Comparison of ENCODE assay signal across 27 cellular contexts in the genomic region with DNA sequence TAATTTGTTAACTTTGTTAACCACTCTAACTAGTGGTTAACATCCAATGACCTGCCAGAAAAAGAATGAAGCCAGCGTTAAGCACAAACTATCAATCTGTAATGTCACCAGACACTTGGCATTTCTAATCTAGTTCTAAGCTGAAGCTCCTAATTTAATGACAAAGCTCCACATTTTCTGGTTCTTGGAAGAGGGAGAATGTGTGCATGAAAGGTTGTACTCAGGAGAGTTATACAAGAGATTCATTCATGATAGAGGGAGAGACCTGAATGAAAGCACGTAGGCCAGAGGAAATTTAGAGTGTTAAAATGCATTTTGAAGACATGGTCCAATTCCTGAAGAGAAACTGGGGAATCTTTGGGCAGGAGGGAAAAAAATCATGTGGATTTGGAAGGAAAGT.
"Had no signal": no experiment of that assay in that cellular context is flagged by ENCODE, and none has a peak within 500 bp of the region (broad histone marks: within the 10 kb centered on the region; RNA-seq: fewer than 3 reads in every experiment).

No MANE protein-coding gene starts in this region.

- FAIRE-seq: colon, endometrium, keratinocyte had no signal

- H3K27ac ChIP-seq: coronary artery, dorsolateral prefrontal cortex, epithelial cell of prostate, esophagus squamous epithelium, gastrocnemius medialis, heart right ventricle, left lung, lower lobe of right lung had no signal

- H3K4me3 ChIP-seq: coronary artery, dorsolateral prefrontal cortex, esophagus squamous epithelium, gastrocnemius medialis, heart right ventricle, left lung, lower lobe of right lung, mucosa of descending colon had no signal

- H3K4me1 ChIP-seq: gastrocnemius medialis had no signal

- H3K27me3 ChIP-seq: dorsolateral prefrontal cortex, esophagus squamous epithelium, gastrocnemius medialis, heart right ventricle, left lung had no signal

- H3K9me3 ChIP-seq: esophagus squamous epithelium, gastrocnemius medialis, heart right ventricle, left lung, lower lobe of right lung, mucosa of descending colon had no signal

- DNase-seq: dermis blood vessel endothelial cell; dorsolateral prefrontal cortex; effector CD8-positive, alpha-beta T cell; effector memory CD8-positive, alpha-beta T cell; endodermal cell; erythroblast; esophagus squamous epithelium; foreskin fibroblast; foreskin melanocyte; gastrocnemius medialis; glutamatergic neuron; head of caudate nucleus; heart right ventricle; hippocampal formation; left cardiac atrium; left lung; left ventricle myocardium superior; lower lobe of right lung; mesenchymal stem cell; mucosa of descending colon; naive B cell had no signal

- H3K36me3 ChIP-seq: esophagus squamous epithelium, gastrocnemius medialis, heart right ventricle, left lung, lower lobe of right lung had no signal

- ATAC-seq: effector memory CD8-positive, alpha-beta T cell; esophagus mucosa; gastrocnemius medialis; heart right ventricle; left cardiac atrium; left lung; left ventricle myocardium superior; lower lobe of right lung; mucosa of descending colon had no signal
